17 cellular contexts compared by ENCODE assay signal in genomic region chr16:86075839-86076440, GRCh38.
"Had no signal": no experiment of that assay in that cellular context is flagged by ENCODE, and none has a peak within 500 bp of the region (broad histone marks: within the 10 kb centered on the region; RNA-seq: fewer than 3 reads in every experiment).

No MANE protein-coding gene starts in this region.

- H3K9me3 ChIP-seq: ovary, uterus had no signal

- H3K36me3 Mint-ChIP-seq: activated naive CD8-positive, alpha-beta T cell treated with anti-CD3 and anti-CD28 coated beads for 36 hours; mesothelial cell of epicardium; stimulated activated effector memory CD8-positive, alpha-beta T cell treated with anti-CD3 and anti-CD28 coated beads, Interleukin-12 subunit alpha, Interleukin-12 subunit beta, amount 100 ng/mL, for 72 hours had no signal

- H3K4me1 Mint-ChIP-seq: activated B cell treated with CpG ODN at 0.5 μM for 24 hours; activated CD4-positive, alpha-beta T cell treated with anti-CD3 and anti-CD28 coated beads, Interleukin-2, amount 10 ng/mL, durations not matched to agents 7 days and 5 days; activated naive CD8-positive, alpha-beta T cell treated with anti-CD3 and anti-CD28 coated beads for 36 hours; stimulated activated effector memory CD8-positive, alpha-beta T cell treated with anti-CD3 and anti-CD28 coated beads, Interleukin-12 subunit alpha, Interleukin-12 subunit beta, amount 100 ng/mL, for 72 hours had no signal

- DNase-seq: activated B cell treated with CpG ODN at 0.5 μM for 24 hours; activated CD4-positive, alpha-beta T cell treated with anti-CD3 and anti-CD28 coated beads, Interleukin-2, amount 10 ng/mL, durations not matched to agents 7 days and 5 days; activated CD8-positive, alpha-beta memory T cell treated with anti-CD3 and anti-CD28 coated beads for 24 hours; activated naive CD8-positive, alpha-beta T cell treated with anti-CD3 and anti-CD28 coated beads for 36 hours; amygdala; brain microvascular endothelial cell; cerebellar nuclear complex; effector memory CD4-positive, alpha-beta T cell; foreskin keratinocyte; glutamatergic neuron; ovary; uterus had no signal

- H3K4me1 ChIP-seq: foreskin keratinocyte, uterus had no signal

- H3K4me3 Mint-ChIP-seq: activated B cell treated with CpG ODN at 0.5 μM for 24 hours; activated CD4-positive, alpha-beta T cell treated with anti-CD3 and anti-CD28 coated beads, Interleukin-2, amount 10 ng/mL, durations not matched to agents 7 days and 5 days; activated naive CD8-positive, alpha-beta T cell treated with anti-CD3 and anti-CD28 coated beads for 36 hours; dendritic cell treated with granulocyte-macrophage colony-stimulating factor and Interleukin-4, amounts not matched to agents 40 ng/mL and 50 ng/mL, for 4 days; mesothelial cell of epicardium; neural crest cell; stimulated activated effector memory CD8-positive, alpha-beta T cell treated with anti-CD3 and anti-CD28 coated beads, Interleukin-12 subunit alpha, Interleukin-12 subunit beta, amount 100 ng/mL, for 72 hours; T-helper 1 cell treated with Interleukin-12 subunit alpha and Interleukin-12 subunit beta and Interleukin-4 antibody, amounts not matched to agents 30 μg/mL and 1 μg/mL, for 36 hours had no signal

- H3K27me3 ChIP-seq: brain microvascular endothelial cell, foreskin keratinocyte, ovary, uterus had no signal

- H3K9me3 Mint-ChIP-seq: activated B cell treated with CpG ODN at 0.5 μM for 24 hours; activated CD4-positive, alpha-beta T cell treated with anti-CD3 and anti-CD28 coated beads, Interleukin-2, amount 10 ng/mL, durations not matched to agents 7 days and 5 days; activated naive CD8-positive, alpha-beta T cell treated with anti-CD3 and anti-CD28 coated beads for 36 hours; dendritic cell treated with granulocyte-macrophage colony-stimulating factor and Interleukin-4, amounts not matched to agents 40 ng/mL and 50 ng/mL, for 4 days; mesothelial cell of epicardium; neural crest cell; stimulated activated effector memory CD8-positive, alpha-beta T cell treated with anti-CD3 and anti-CD28 coated beads, Interleukin-12 subunit alpha, Interleukin-12 subunit beta, amount 100 ng/mL, for 72 hours; T-helper 1 cell treated with Interleukin-12 subunit alpha and Interleukin-12 subunit beta and Interleukin-4 antibody, amounts not matched to agents 30 μg/mL and 1 μg/mL, for 36 hours had no signal

- H3K27ac ChIP-seq: brain microvascular endothelial cell, foreskin keratinocyte, ovary, uterus had no signal

- H3K27ac Mint-ChIP-seq: activated B cell treated with CpG ODN at 0.5 μM for 24 hours; activated CD4-positive, alpha-beta T cell treated with anti-CD3 and anti-CD28 coated beads, Interleukin-2, amount 10 ng/mL, durations not matched to agents 7 days and 5 days; activated naive CD8-positive, alpha-beta T cell treated with anti-CD3 and anti-CD28 coated beads for 36 hours; dendritic cell treated with granulocyte-macrophage colony-stimulating factor and Interleukin-4, amounts not matched to agents 40 ng/mL and 50 ng/mL, for 4 days; mesothelial cell of epicardium; stimulated activated effector memory CD8-positive, alpha-beta T cell treated with anti-CD3 and anti-CD28 coated beads, Interleukin-12 subunit alpha, Interleukin-12 subunit beta, amount 100 ng/mL, for 72 hours; T-helper 1 cell treated with Interleukin-12 subunit alpha and Interleukin-12 subunit beta and Interleukin-4 antibody, amounts not matched to agents 30 μg/mL and 1 μg/mL, for 36 hours had no signal

- ATAC-seq: foreskin keratinocyte; stimulated activated effector memory CD8-positive, alpha-beta T cell treated with anti-CD3 and anti-CD28 coated beads, Interleukin-12 subunit alpha, Interleukin-12 subunit beta, amount 100 ng/mL, for 72 hours had no signal

- H3K36me3 ChIP-seq: brain microvascular endothelial cell, ovary, uterus had no signal

- H3K4me3 ChIP-seq: ovary, uterus had no signal
